21 cellular contexts compared by ENCODE assay signal in genomic region chr20:52078289-52078688, GRCh38.
"Had no signal": no experiment of that assay in that cellular context is flagged by ENCODE, and none has a peak within 500 bp of the region (broad histone marks: within the 10 kb centered on the region; RNA-seq: fewer than 3 reads in every experiment).

No MANE protein-coding gene starts in this region.

- H3K9me3 ChIP-seq: heart right ventricle, lower lobe of right lung, psoas muscle, spleen, thyroid gland had no signal

- ATAC-seq: effector memory CD8-positive, alpha-beta T cell; heart right ventricle; left ventricle myocardium superior; lower lobe of right lung; naive thymus-derived CD8-positive, alpha-beta T cell; psoas muscle; right cardiac atrium; stimulated activated naive CD8-positive, alpha-beta T cell treated with anti-CD3 and anti-CD28 coated beads, Interleukin-15, amount 100 ng/mL, for 72 hours had no signal

- FAIRE-seq: endometrium, keratinocyte had no signal

- H3K36me3 ChIP-seq: heart right ventricle, lower lobe of right lung, spleen, thyroid gland had no signal

- H3K27ac ChIP-seq: heart right ventricle, lower lobe of right lung, psoas muscle, skin epidermis, spleen, thyroid gland had no signal

- H3K4me1 ChIP-seq: heart right ventricle, lower lobe of right lung, psoas muscle, spleen, thyroid gland had no signal

- H3K4me3 ChIP-seq: heart right ventricle, lower lobe of right lung, psoas muscle, skin epidermis, spleen, thyroid gland had no signal

- DNase-seq: cortex of kidney; effector memory CD8-positive, alpha-beta T cell; foreskin melanocyte; glutamatergic neuron; heart right ventricle; hippocampal formation; left ventricle myocardium superior; lower lobe of right lung; naive thymus-derived CD8-positive, alpha-beta T cell; nephron progenitor cell; nucleus accumbens; psoas muscle; right cardiac atrium; spleen; stimulated activated CD8-positive, alpha-beta memory T cell treated with anti-CD3 and anti-CD28 coated beads, Interleukin-4, amount 100 ng/mL, for 48 hours; stimulated activated naive CD4-positive, alpha-beta T cell; stimulated activated naive CD8-positive, alpha-beta T cell treated with anti-CD3 and anti-CD28 coated beads, Interleukin-15, amount 100 ng/mL, for 72 hours; thyroid gland had no signal

- H3K27me3 ChIP-seq: heart right ventricle, spleen, thyroid gland had no signal
